Comparison of ENCODE assay signal across 12 cellular contexts in genomic region chrX:52271212-52271611, GRCh38.
DNase-seq lines count a peak whose midpoint lies in the region; ATAC-seq and TF ChIP-seq lines count a peak whose summit lies in the region.
"Had no signal": no experiment of that assay in that cellular context is flagged by ENCODE, and none has a peak within 500 bp of the region (broad histone marks: within the 10 kb centered on the region; RNA-seq: fewer than 3 reads in every experiment).

No MANE protein-coding gene starts in this region.

- H3K4me1 ChIP-seq in cardiac muscle cell (ENCODE audit: low read depth) (no peaks in the 10 kb centered on the region), heart right ventricle (no peaks in the 10 kb centered on the region)
- H3K4me1 ChIP-seq: body of pancreas, prostate gland had no signal

- DNase-seq in cardiac muscle cell (ENCODE audit: low read depth in 1 of 2, low spot score in 1 of 2) (peak; percentile 11 to 21), heart right ventricle (no peak), OCI-M1 (lab: John Stamatoyannopoulos, UW) (peak; percentile 49), epithelial cell of proximal tubule (ENCODE audit: low read depth) (peak; percentile 10), type B pancreatic cell (ENCODE audit: extremely low spot score, unreplicated experiment) (no peak), NCI-H1436 treated with DMSO at 0.1 percent for 48 hours (lab: John Stamatoyannopoulos, UW) (no peak), GM20000 (ENCODE audit: low spot score) (no peak)
- DNase-seq in stimulated activated naive CD8-positive, alpha-beta T cell treated with anti-CD3 and anti-CD28 coated beads, Interleukin-15, Interleukin-2, amounts not matched to agents 100 U/mL and 50 U/mL, for 24 hours, result no peak
- DNase-seq: activated CD4-positive, alpha-beta T cell treated with anti-CD3 and anti-CD28 coated beads, Interleukin-2, amount 50 U/mL, for 1 hour; NCI-H446 treated with DMSO at 0.1 percent for 48 hours had no signal

- H3K4me3 ChIP-seq in cardiac muscle cell (no peak overlapping the region), heart right ventricle (no peak overlapping the region), epithelial cell of proximal tubule (ENCODE audit: low read depth, low read length) (no peak overlapping the region)
- H3K4me3 ChIP-seq: body of pancreas, prostate gland had no signal

- H3K9me3 ChIP-seq in cardiac muscle cell (ENCODE audit: low read depth) (peaks cover 4% of the 10 kb centered on the region), heart right ventricle (no peaks in the 10 kb centered on the region)
- H3K9me3 ChIP-seq: body of pancreas, prostate gland had no signal

- WGBS in heart right ventricle, 2 donors, result 26 to 39% methylated on average over 2 of the region's 2 CpGs

- no peaks in the 10 kb centered on the region for H3K4me1 Mint-ChIP-seq in type B pancreatic cell (ENCODE audit: unreplicated experiment)

- no peaks in the 10 kb centered on the region for H3K27me3 ChIP-seq in cardiac muscle cell
- peaks cover 0 to 55% (median 0%) of the 10 kb centered on the region in 7 donors for H3K27me3 ChIP-seq in heart right ventricle
- H3K27me3 ChIP-seq: body of pancreas had no signal

- intact Hi-C loops in heart right ventricle (cut with DNase I), result no loop called here

- H3K4me3 Mint-ChIP-seq in type B pancreatic cell, result no peak overlapping the region

- no peaks in the 10 kb centered on the region for H3K36me3 Mint-ChIP-seq in type B pancreatic cell

- peak; percentile 31 for TF ChIP-seq CTCF in cardiac muscle cell (IDR thresholded peaks at IDR 0.05; ENCODE audit: low read depth, low read length)
- TF ChIP-seq CTCF in heart right ventricle (IDR thresholded peaks at IDR 0.05), result peak in 1 of 9 donors; percentile 33
- peak; percentile 51 for TF ChIP-seq CTCF in epithelial cell of proximal tubule (conservative IDR thresholded peaks at IDR 0.05; ENCODE audit: low read depth, low read length)
- TF ChIP-seq CTCF in type B pancreatic cell (conservative IDR thresholded peaks at IDR 0.05), result peak; percentile 51
- no peak for TF ChIP-seq CTCF in GM20000 (IDR thresholded peaks at IDR 0.05; ENCODE audit: extremely low read depth, missing control alignments)

- H3K36me3 ChIP-seq in cardiac muscle cell (no peaks in the 10 kb centered on the region), heart right ventricle (no peaks in the 10 kb centered on the region)
- H3K36me3 ChIP-seq: prostate gland had no signal

- ATAC-seq in heart right ventricle, result no peak
- no peak for ATAC-seq in stimulated activated naive CD8-positive, alpha-beta T cell treated with anti-CD3 and anti-CD28 coated beads, Interleukin-15, Interleukin-2, amounts not matched to agents 100 U/mL and 50 U/mL, for 24 hours
- ATAC-seq: body of pancreas had no signal

- H3K9me3 Mint-ChIP-seq in type B pancreatic cell, result no peaks in the 10 kb centered on the region

- no peaks in the 10 kb centered on the region for H3K27me3 Mint-ChIP-seq in type B pancreatic cell

- no peak overlapping the region for H3K27ac Mint-ChIP-seq in type B pancreatic cell

- H3K27ac ChIP-seq in cardiac muscle cell, result no peak overlapping the region
- no peak overlapping the region for H3K27ac ChIP-seq in heart right ventricle
- H3K27ac ChIP-seq: body of pancreas, prostate gland had no signal

Comparison
In these comparisons a context has a peak if more than half of its experiments do, and no peak if none do; other contexts are left out.
1. DNase-seq: peak in cardiac muscle cell (2 of 2), OCI-M1 (single experiment) and epithelial cell of proximal tubule (single experiment); none in heart right ventricle (0 of 2), type B pancreatic cell (single experiment), NCI-H1436 treated with DMSO at 0.1 percent for 48 hours (single experiment), stimulated activated naive CD8-positive, alpha-beta T cell treated with anti-CD3 and anti-CD28 coated beads, Interleukin-15, Interleukin-2, amounts not matched to agents 100 U/mL and 50 U/mL, for 24 hours (single experiment) and GM20000 (single experiment).